In genomic region chr7:4436361-4436899, GRCh38 we compare ENCODE assay signal across 1 cellular context.
TF ChIP-seq lines count a peak whose summit lies in the region.

No MANE protein-coding gene starts in this region.

TF ChIP-seq in HepG2, 621 proteins besides CTCF, POLR2A, EP300 and RAD21 (continued from another document):
- TF ChIP-seq HNF1A (IDR thresholded peaks at IDR 0.05; ENCODE audit: low read depth) (peak; percentile 80), HNF1A (CRISPR knock-in tag; IDR thresholded peaks at IDR 0.05; ENCODE audit: borderline replicate concordance) (peak; percentile 78), RERE (CRISPR knock-in tag; IDR thresholded peaks at IDR 0.05; ENCODE audit: low read depth) (0 out of 2 replicates have a peak, but pooled peaks have one; percentile 19), FOXA3 (CRISPR knock-in tag; IDR thresholded peaks at IDR 0.05) (peak; percentile 54), GMEB1 (CRISPR knock-in tag; IDR thresholded peaks at IDR 0.05; ENCODE audit: borderline replicate concordance) (no peak), ZNF788 (CRISPR knock-in tag; IDR thresholded peaks at IDR 0.05; ENCODE audit: borderline replicate concordance) (no peak), NR0B2 (CRISPR knock-in tag; IDR thresholded peaks at IDR 0.05) (no peak), ATF5 (CRISPR knock-in tag; IDR thresholded peaks at IDR 0.05; ENCODE audit: low read depth) (no peak), MTF1 (CRISPR knock-in tag; IDR thresholded peaks at IDR 0.05) (no peak), ZBTB21 (CRISPR knock-in tag; IDR thresholded peaks at IDR 0.05) (no peak), RNF219 (CRISPR knock-in tag; IDR thresholded peaks at IDR 0.05) (no peak), MLLT10 (CRISPR knock-in tag; IDR thresholded peaks at IDR 0.05) (no peak), ZNF318 (CRISPR knock-in tag; IDR thresholded peaks at IDR 0.05) (no peak)
